34 cellular contexts compared by ENCODE assay signal in the genomic region with DNA sequence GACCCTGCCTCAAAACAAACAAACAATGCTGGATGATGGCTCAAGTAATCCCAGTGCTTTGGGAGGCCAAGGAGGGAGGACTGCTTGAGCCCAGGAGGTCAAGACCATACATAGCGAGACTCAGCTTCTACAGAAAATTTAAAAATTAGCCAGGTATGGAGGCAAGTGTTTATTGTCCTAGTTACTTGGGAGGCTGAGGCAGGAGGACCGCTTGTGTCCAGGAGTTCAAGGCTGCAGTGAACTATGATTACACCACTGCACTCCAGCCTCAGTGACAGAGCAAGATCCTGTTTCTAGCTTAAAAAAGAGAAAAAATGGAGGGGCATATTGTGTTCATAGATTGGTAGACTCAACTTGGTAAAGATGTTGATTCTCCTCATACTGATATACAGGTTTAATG.
"Had no signal": no experiment of that assay in that cellular context is flagged by ENCODE, and none has a peak within 500 bp of the region (broad histone marks: within the 10 kb centered on the region; RNA-seq: fewer than 3 reads in every experiment).

No MANE protein-coding gene starts in this region.

- H3K9me3 ChIP-seq: MG63 had no signal

- H3K27ac ChIP-seq: KMS-11 had no signal

- H3K4me2 ChIP-seq: KMS-11 had no signal

- DNase-seq: Karpas-422, Kasumi-1, MG63, MM.1S, MV-4-11, NCI-H1048, NCI-H1092, NCI-H1092 treated with DMSO at 0.1 percent for 48 hours, NCI-H1105, NCI-H1105 treated with DMSO at 0.1 percent for 48 hours, NCI-H1417, NCI-H1417 treated with DMSO at 0.1 percent for 48 hours, NCI-H1436, NCI-H1436 treated with DMSO at 0.1 percent for 48 hours, NCI-H146, NCI-H1694, NCI-H1694 treated with DMSO at 0.1 percent for 48 hours, NCI-H187, NCI-H187 treated with DMSO at 0.1 percent for 48 hours, NCI-H1930, NCI-H2029, NCI-H2029 treated with DMSO at 0.1 percent for 48 hours, NCI-H2081, NCI-H2081 treated with DMSO at 0.1 percent for 48 hours, NCI-H2107, NCI-H2171, NCI-H2171 treated with DMSO at 0.1 percent for 48 hours, NCI-H2227 treated with DMSO at 0.1 percent for 48 hours, NCI-H226, NCI-H345, NCI-H446, NCI-H446 treated with DMSO at 0.1 percent for 48 hours, NCI-H510A had no signal

- H3K36me3 ChIP-seq: MG63 had no signal

- H3K4me3 ChIP-seq: MG63 had no signal

- H3K27me3 ChIP-seq: MG63 had no signal

- H3K9ac ChIP-seq: KMS-11 had no signal
